Comparison of ENCODE assay signal across 8 cellular contexts in genomic region chr6:36677753-36678487, GRCh38. TPM values are rescaled to one million over a fixed set of nuclear protein-coding genes. Genes with fewer than 3 reads are reported as not detected.
DNase-seq lines count a peak whose midpoint lies in the region; ATAC-seq and TF ChIP-seq lines count a peak whose summit lies in the region.

No MANE protein-coding gene starts in this region.

- H3K27me3 ChIP-seq in foreskin keratinocyte: no peaks in the 10 kb centered on the region
- H3K27me3 ChIP-seq in skeletal muscle tissue (ENCODE audit: control insufficient read depth in 3 of 3, insufficient read depth in 3 of 3, low read length in 3 of 3): no peaks in the 10 kb centered on the region

- peak overlapping the region; percentile 51 to 85 (median 62) for H3K9ac ChIP-seq in skeletal muscle tissue (ENCODE audit: low read depth in 1 of 3, low read length in 3 of 3)

- H3K4me1 Mint-ChIP-seq in T-cell: peaks cover 40 to 42% (median 42%) of the 10 kb centered on the region in 3 donors

- H3K4me1 ChIP-seq in foreskin keratinocyte: peaks cover 32% of the 10 kb centered on the region
- peaks cover 30 to 54% (median 35%) of the 10 kb centered on the region in 3 donors for H3K4me1 ChIP-seq in skeletal muscle tissue (ENCODE audit: control insufficient read depth in 3 of 3, insufficient read depth in 3 of 3, low read length in 3 of 3)

- peak overlapping the region; percentile 68 to 96 (median 74) for H3K4me3 Mint-ChIP-seq in T-cell

- H3K36me3 Mint-ChIP-seq in T-cell: no peaks in the 10 kb centered on the region

- DNase-seq in DMS79 treated with DMSO at 0.1 percent for 48 hours (lab: John Stamatoyannopoulos, UW): peak; percentile 61
- no peak for DNase-seq in DMS79 (lab: John Stamatoyannopoulos, UW)
- no peak for DNase-seq in T-cell
- no peak for DNase-seq in foreskin keratinocyte
- DNase-seq in NCI-H2107 (lab: John Stamatoyannopoulos, UW): no peak

- H3K9me3 Mint-ChIP-seq in T-cell: no peaks in the 10 kb centered on the region

- H3K4me3 ChIP-seq in skeletal muscle tissue (ENCODE audit: low read length in 3 of 3): peak overlapping the region in 2 of 3 donors; percentile 88 to 92

- POLR2A ChIA-PET in T-cell (lab: Charles Lee): interaction anchor here (0.5 to 0.6 kb wide), 2 partner anchors 70 to 82 kb away, joined by 4 to 7 read pairs; no protein-coding TSS in a partner anchor

- H3K27me3 Mint-ChIP-seq in T-cell: no peaks in the 10 kb centered on the region

- H3K36me3 ChIP-seq in skeletal muscle tissue (ENCODE audit: control insufficient read depth in 3 of 3, insufficient read depth in 3 of 3, low read length in 3 of 3): no peaks in the 10 kb centered on the region

- H3K27ac ChIP-seq in foreskin keratinocyte (peak overlapping the region; percentile 95), skeletal muscle tissue (ENCODE audit: low read depth, low read length) (peak overlapping the region; percentile 99)

- no peaks in the 10 kb centered on the region for H3K9me3 ChIP-seq in skeletal muscle tissue (ENCODE audit: control insufficient read depth in 3 of 3, low read length in 3 of 3)

- no peak for TF ChIP-seq CTCF in foreskin keratinocyte (conservative IDR thresholded peaks at IDR 0.05)

- ATAC-seq in T-cell (replicated peaks in 1 of 4) (no peak), foreskin keratinocyte (no peak), HG03460 (IDR thresholded peaks at IDR 0.05; ENCODE audit: unreplicated experiment) (no peak), GM21515 (IDR thresholded peaks at IDR 0.05; ENCODE audit: unreplicated experiment) (no peak)

- CTCF ChIA-PET in T-cell (lab: Charles Lee): interaction anchor here in 1 of 2 donors (1.0 kb wide), 1 partner anchor 63 kb away, joined by 3 read pairs; no protein-coding TSS in a partner anchor

- H3K27ac Mint-ChIP-seq in T-cell: peak overlapping the region; percentile 78 to 80

RNA-seq across cellular contexts. Expression of gene CDKN1A, which starts 0.6 kb away (rescaled TPM):
- 10 to 100 TPM in 4 of 5 donors, 1 to 10 TPM in 1; 9.6 to 88.9 (median 11.8) TPM for total RNA-seq in T-cell
- 266 and 328 TPM in 2 replicates for total RNA-seq in foreskin keratinocyte
- 318 and 350 TPM in 2 replicates for polyA plus RNA-seq in foreskin keratinocyte
- 62.1 TPM for total RNA-seq in skeletal muscle tissue

RNA-seq across cellular contexts. Expression of gene RAB44, which starts 19.7 kb away (rescaled TPM):
- total RNA-seq in T-cell: under 1 TPM in 4 of 5 donors, not detected in 1; 0.06 to 0.35 (median 0.09) TPM
- total RNA-seq in foreskin keratinocyte: 0.03 TPM in 1 of 2 replicates, not detected in the other
- 0.01 and 0.03 TPM in 2 replicates for polyA plus RNA-seq in foreskin keratinocyte
- total RNA-seq in skeletal muscle tissue: not detected
